18 cellular contexts compared by ENCODE assay signal in genomic region chr2:217660423-217660822, GRCh38.
DNase-seq lines count a peak whose midpoint lies in the region; ATAC-seq and TF ChIP-seq lines count a peak whose summit lies in the region.
"Had no signal": no experiment of that assay in that cellular context is flagged by ENCODE, and none has a peak within 500 bp of the region (broad histone marks: within the 10 kb centered on the region; RNA-seq: fewer than 3 reads in every experiment).

No MANE protein-coding gene starts in this region.

- H2BK5ac ChIP-seq in IMR-90 (ENCODE audit: low read depth, low read length, poor library complexity, severe bottlenecking) = no peak overlapping the region

- no peaks in the 10 kb centered on the region for H3K79me1 ChIP-seq in IMR-90 (ENCODE audit: low read depth in 1 of 2, low read length in 2 of 2)

- H3K4me2 ChIP-seq in DND-41 (ENCODE audit: insufficient read depth, low read length) = no peak overlapping the region
- no peak overlapping the region for H3K4me2 ChIP-seq in IMR-90 (ENCODE audit: low read depth, low read length)
- H3K4me2 ChIP-seq in GM23248 (ENCODE audit: unreplicated experiment) = no peak overlapping the region

- H4K5ac ChIP-seq in IMR-90 (ENCODE audit: low read depth, low read length) = 0 out of 2 replicates have a peak overlapping the region, but pooled peaks have one; percentile 17

- H3K36me3 Mint-ChIP-seq in activated naive CD8-positive, alpha-beta T cell treated with anti-CD3 and anti-CD28 coated beads for 36 hours = peaks cover 5% of the 10 kb centered on the region
- H3K36me3 Mint-ChIP-seq in stimulated activated naive B cell treated with anti-CD40 and anti-IgM and Interleukin-4, amounts not matched to agents 10 μg/mL and 1 μg/mL and 100 μg/mL, for 72 hours = no peaks in the 10 kb centered on the region
- H3K36me3 Mint-ChIP-seq: CD4-positive, CD25-positive, alpha-beta regulatory T cell had no signal

- H3K4me1 ChIP-seq in DND-41 (ENCODE audit: insufficient read depth, low read length) = no peaks in the 10 kb centered on the region
- H3K4me1 ChIP-seq in IMR-90 (ENCODE audit: control insufficient read depth, insufficient read depth, low read length) = peaks cover 27% of the 10 kb centered on the region
- peaks cover 33% of the 10 kb centered on the region for H3K4me1 ChIP-seq in GM23248 (ENCODE audit: insufficient read depth)

- H3F3A ChIP-seq in GM23248 (ENCODE audit: insufficient read depth) = peaks cover 17% of the 10 kb centered on the region

- peaks cover 11% of the 10 kb centered on the region for H3K27me3 Mint-ChIP-seq in activated naive CD8-positive, alpha-beta T cell treated with anti-CD3 and anti-CD28 coated beads for 36 hours
- H3K27me3 Mint-ChIP-seq in stimulated activated naive B cell treated with anti-CD40 and anti-IgM and Interleukin-4, amounts not matched to agents 10 μg/mL and 1 μg/mL and 100 μg/mL, for 72 hours = peaks cover 30 to 56% of the 10 kb centered on the region in 2 donors

- H2BK120ac ChIP-seq in IMR-90 (ENCODE audit: low read depth, low read length) = peak overlapping the region; percentile 11; the same call in 1 of the 2 replicates

- H3K9me3 Mint-ChIP-seq in activated naive CD8-positive, alpha-beta T cell treated with anti-CD3 and anti-CD28 coated beads for 36 hours = no peaks in the 10 kb centered on the region
- peaks cover 3% of the 10 kb centered on the region in 2 donors for H3K9me3 Mint-ChIP-seq in stimulated activated naive B cell treated with anti-CD40 and anti-IgM and Interleukin-4, amounts not matched to agents 10 μg/mL and 1 μg/mL and 100 μg/mL, for 72 hours

- H2AK5ac ChIP-seq in IMR-90 (ENCODE audit: low read depth, low read length) = no peak overlapping the region

- H3K14ac ChIP-seq in IMR-90 (replicated peaks; ENCODE audit: low read depth, low read length) = no peak overlapping the region

- CTCF ChIA-PET in IMR-90 (lab: Yijun Ruan, JAX) = interaction anchor here (1.3 kb wide), 1 partner anchor 8 kb away, joined by 4 read pairs; no protein-coding TSS in a partner anchor

- H3K36me3 ChIP-seq in DND-41 (ENCODE audit: insufficient read depth, low read length) (no peaks in the 10 kb centered on the region), IMR-90 (ENCODE audit: control insufficient read depth, insufficient read depth, low read length) (no peaks in the 10 kb centered on the region), GM23248 (ENCODE audit: low read depth) (no peaks in the 10 kb centered on the region)

- H4K91ac ChIP-seq in IMR-90 (ENCODE audit: insufficient read depth, low read depth, low read length) = no peak overlapping the region

- H3K27ac Mint-ChIP-seq in activated naive CD8-positive, alpha-beta T cell treated with anti-CD3 and anti-CD28 coated beads for 36 hours = peak overlapping the region; percentile 50
- H3K27ac Mint-ChIP-seq in stimulated activated naive B cell treated with anti-CD40 and anti-IgM and Interleukin-4, amounts not matched to agents 10 μg/mL and 1 μg/mL and 100 μg/mL, for 72 hours = no peak overlapping the region
- H3K27ac Mint-ChIP-seq: B cell; CD4-positive, CD25-positive, alpha-beta regulatory T cell; IgD-negative memory B cell had no signal

- H3K9me2 ChIP-seq in GM23248 (ENCODE audit: insufficient read depth) = peaks cover 6% of the 10 kb centered on the region; the same call in 1 of the 2 replicates

- H4K8ac ChIP-seq in IMR-90 (ENCODE audit: low read depth in 2 of 2, low read length in 2 of 2) = no peak overlapping the region

- H4K20me1 ChIP-seq in DND-41 (ENCODE audit: insufficient read depth, low read length) (no peaks in the 10 kb centered on the region), IMR-90 (ENCODE audit: insufficient read depth, low read length) (no peaks in the 10 kb centered on the region), GM23248 (ENCODE audit: insufficient read depth) (no peaks in the 10 kb centered on the region)

- H2BK15ac ChIP-seq in IMR-90 (ENCODE audit: low read depth, low read length) = no peak overlapping the region; the same call in 2 of the 3 replicates

- TF ChIP-seq RAD21 in IMR-90 (IDR thresholded peaks at IDR 0.05; ENCODE audit: low read length) = no peak

- dilution Hi-C loops in IMR-90 (cut with HindIII; ENCODE audit: low sequenced_read_pairs, unreplicated experiment) = no loop called here

- peaks cover 37% of the 10 kb centered on the region for H3K4me1 Mint-ChIP-seq in activated naive CD8-positive, alpha-beta T cell treated with anti-CD3 and anti-CD28 coated beads for 36 hours
- peaks cover 5 to 13% of the 10 kb centered on the region in 2 donors for H3K4me1 Mint-ChIP-seq in stimulated activated naive B cell treated with anti-CD40 and anti-IgM and Interleukin-4, amounts not matched to agents 10 μg/mL and 1 μg/mL and 100 μg/mL, for 72 hours

- no peak overlapping the region for H2BK20ac ChIP-seq in IMR-90 (ENCODE audit: low read depth, low read length)

- DNase-seq in DND-41 = no peak
- DNase-seq in IMR-90 = no peak
- DNase-seq in activated naive CD8-positive, alpha-beta T cell treated with anti-CD3 and anti-CD28 coated beads for 36 hours = peak; percentile 22
- DNase-seq in stimulated activated naive B cell treated with anti-CD40 and anti-IgM and Interleukin-4, amounts not matched to agents 10 μg/mL and 1 μg/mL and 100 μg/mL, for 72 hours = no peak
- no peak for DNase-seq in amygdala (lab: John Stamatoyannopoulos, UW)
- no peak for DNase-seq in GM23248
- DNase-seq in AG08395 (ENCODE audit: low spot score) = no peak
- DNase-seq: CD4-positive, CD25-positive, alpha-beta regulatory T cell; MV-4-11; NCI-H1694; NCI-H2081 treated with DMSO at 0.1 percent for 48 hours; NCI-H446; NCI-H526; OCI-M1 had no signal

- no peaks in the 10 kb centered on the region for H3K79me2 ChIP-seq in DND-41 (ENCODE audit: insufficient read depth, low read length)
- no peaks in the 10 kb centered on the region for H3K79me2 ChIP-seq in GM23248 (ENCODE audit: insufficient read depth)

- TF ChIP-seq CTCF in DND-41 (IDR thresholded peaks at IDR 0.05; ENCODE audit: borderline replicate concordance, extremely low read depth, low read length, poor library complexity, severe bottlenecking) (no peak), IMR-90 (conservative IDR thresholded peaks at IDR 0.05; ENCODE audit: low read depth, low read length) (no peak)

- H3K56ac ChIP-seq in IMR-90 (ENCODE audit: extremely low read depth, insufficient read depth, low read length) = no peak overlapping the region

- H3K23ac ChIP-seq in IMR-90 (ENCODE audit: low read depth, low read length) = no peak overlapping the region

- H3K27ac ChIP-seq in DND-41 (ENCODE audit: low read length) = no peak overlapping the region
- H3K27ac ChIP-seq in IMR-90 (ENCODE audit: insufficient read depth, low read length) = no peak overlapping the region
- no peak overlapping the region for H3K27ac ChIP-seq in GM23248

- no peak overlapping the region for H3K4me3 Mint-ChIP-seq in activated naive CD8-positive, alpha-beta T cell treated with anti-CD3 and anti-CD28 coated beads for 36 hours
- H3K4me3 Mint-ChIP-seq in stimulated activated naive B cell treated with anti-CD40 and anti-IgM and Interleukin-4, amounts not matched to agents 10 μg/mL and 1 μg/mL and 100 μg/mL, for 72 hours = no peak overlapping the region
- H3K4me3 Mint-ChIP-seq: B cell; CD4-positive, CD25-positive, alpha-beta regulatory T cell; IgD-negative memory B cell had no signal

- BruUV-seq in IMR-90 (replicated peaks; lab: Mats Ljungman, UMichigan) = no TSS peak

- H3K4ac ChIP-seq in IMR-90 (ENCODE audit: low read depth, low read length) = no peak overlapping the region

- ATAC-seq in DND-41 (ENCODE audit: insufficient read depth, low read depth) (peak; percentile 45; the same call in 2 of the 3 replicates), IMR-90 (ENCODE audit: low read depth) (no peak)
- peak; percentile 42 to 46 for ATAC-seq in stimulated activated naive B cell treated with anti-CD40 and anti-IgM and Interleukin-4, amounts not matched to agents 10 μg/mL and 1 μg/mL and 100 μg/mL, for 72 hours (replicated peaks)
- no peak for ATAC-seq in activated CD4-positive, CD25-positive, alpha-beta regulatory T cell treated with anti-CD3 and anti-CD28 coated beads, Interleukin-2, amount 50 U/mL, for 24 hours
- ATAC-seq: Right ventricle myocardium inferior had no signal

- intact Hi-C loops in IMR-90 (cut with micrococcal nuclease) = no loop called here

- H3K27me3 ChIP-seq in DND-41 (ENCODE audit: insufficient read depth, low read length, poor library complexity) = peaks cover 12% of the 10 kb centered on the region
- no peaks in the 10 kb centered on the region for H3K27me3 ChIP-seq in IMR-90 (ENCODE audit: control insufficient read depth, insufficient read depth, low read length)
- no peaks in the 10 kb centered on the region for H3K27me3 ChIP-seq in GM23248 (replicated peaks; ENCODE audit: insufficient read depth)

- no peak overlapping the region for H3K4me3 ChIP-seq in DND-41 (ENCODE audit: low read depth in 1 of 2, low read length in 2 of 2)
- no peak overlapping the region for H3K4me3 ChIP-seq in IMR-90 (ENCODE audit: insufficient read depth, low read depth, low read length)
- no peak overlapping the region for H3K4me3 ChIP-seq in GM23248

- peak overlapping the region; percentile 4; the same call in 1 of the 2 replicates for H3K18ac ChIP-seq in IMR-90 (ENCODE audit: low read depth, low read length)

- H3K9me1 ChIP-seq in IMR-90 (ENCODE audit: insufficient read depth, low read length) = peaks cover 9% of the 10 kb centered on the region

- H2AFZ ChIP-seq in DND-41 (ENCODE audit: low read depth, low read length) (no peak overlapping the region), IMR-90 (replicated peaks; ENCODE audit: low read length, poor library complexity) (no peak overlapping the region), GM23248 (no peak overlapping the region)

- no peak overlapping the region for H3K9ac ChIP-seq in DND-41 (ENCODE audit: low read depth, low read length)
- H3K9ac ChIP-seq in IMR-90 (ENCODE audit: low read depth, low read length) = no peak overlapping the region
- no peak overlapping the region for H3K9ac ChIP-seq in GM23248

- no peaks in the 10 kb centered on the region for H3K9me3 ChIP-seq in DND-41 (ENCODE audit: insufficient read depth, low read length, severe bottlenecking)
- no peaks in the 10 kb centered on the region for H3K9me3 ChIP-seq in IMR-90 (ENCODE audit: control insufficient read depth, insufficient read depth, low read length)
- no peaks in the 10 kb centered on the region for H3K9me3 ChIP-seq in GM23248 (ENCODE audit: low read depth)

- POLR2A ChIA-PET in IMR-90 (lab: Charles Lee; ENCODE audit: unreplicated experiment) = no interaction called here

- no peak overlapping the region for H2AK9ac ChIP-seq in IMR-90 (replicated peaks; ENCODE audit: low read depth, low read length, poor library complexity)

- TF ChIP-seq POLR2A in IMR-90 (IDR thresholded peaks at IDR 0.05; ENCODE audit: low read depth, low read length) = no peak

- in situ Hi-C loops in IMR-90 (cut with MboI; ENCODE audit: low sequenced_read_pairs) (no loop called here), GM23248 (cut with MboI) (no loop called here)

TF ChIP-seq in IMR-90, 13 proteins besides CTCF, POLR2A, EP300 and RAD21 (continues in another document):
- TF ChIP-seq CHD1 (IDR thresholded peaks at IDR 0.05; ENCODE audit: low read depth, low read length) (no peak), RCOR1 (IDR thresholded peaks at IDR 0.05; ENCODE audit: insufficient replicate concordance, low read length) (no peak), MAFK (IDR thresholded peaks at IDR 0.05; ENCODE audit: low read depth, low read length) (no peak)

Comparison
In these comparisons a context has a peak if more than half of its experiments do, and no peak if none do; other contexts are left out.
1. ATAC-seq: peak in DND-41 (single experiment) and stimulated activated naive B cell treated with anti-CD40 and anti-IgM and Interleukin-4, amounts not matched to agents 10 μg/mL and 1 μg/mL and 100 μg/mL, for 72 hours (2 of 2); none in IMR-90 (single experiment) and activated CD4-positive, CD25-positive, alpha-beta regulatory T cell treated with anti-CD3 and anti-CD28 coated beads, Interleukin-2, amount 50 U/mL, for 24 hours (0 of 2).